In the genomic region with DNA sequence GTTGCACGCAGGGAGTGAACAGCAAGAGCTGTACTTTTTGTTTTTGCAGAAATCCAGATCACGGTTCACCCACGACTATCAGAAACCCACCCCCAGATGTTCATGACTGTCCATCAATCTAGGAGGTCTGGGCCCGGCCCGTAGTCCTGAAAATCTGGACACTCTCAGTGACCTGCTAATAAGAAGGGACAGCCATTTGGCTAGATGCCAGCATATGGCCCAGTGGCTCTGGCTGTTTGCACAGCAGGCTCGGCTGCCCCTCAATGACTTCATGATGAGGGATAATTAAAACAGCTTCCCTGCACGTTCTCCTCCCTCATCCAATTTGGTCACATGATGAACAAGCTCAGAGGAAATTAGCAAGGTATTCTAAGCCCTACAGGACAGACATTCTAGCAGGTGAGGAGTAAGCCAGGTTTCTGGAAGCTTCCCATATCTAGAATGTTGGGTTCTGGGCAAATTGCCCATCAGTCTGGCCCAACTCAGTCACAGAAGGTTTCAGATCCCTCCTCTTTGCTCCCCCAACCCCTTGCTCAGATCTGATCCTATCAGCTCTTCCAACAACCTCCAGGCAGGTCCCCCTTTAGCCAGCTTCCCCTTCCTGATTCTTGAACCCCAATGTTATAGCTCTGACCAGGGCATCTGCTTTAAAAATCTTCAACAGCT, we compare ENCODE assay signal across 16 cellular contexts.
DNase-seq lines count a peak whose midpoint lies in the region; ATAC-seq and TF ChIP-seq lines count a peak whose summit lies in the region.
"Had no signal": no experiment of that assay in that cellular context is flagged by ENCODE, and none has a peak within 500 bp of the region (broad histone marks: within the 10 kb centered on the region; RNA-seq: fewer than 3 reads in every experiment).

No MANE protein-coding gene starts in this region.

- no peak overlapping the region for H3K27ac ChIP-seq in CD4-positive, alpha-beta T cell (ENCODE audit: low read depth, low read length)
- H3K27ac ChIP-seq: neural progenitor cell had no signal

- POLR2A ChIA-PET in CD4-positive, alpha-beta T cell (lab: Charles Lee): no interaction called here

- H3K9me3 Mint-ChIP-seq in CD4-positive, alpha-beta T cell: no peaks in the 10 kb centered on the region
- H3K9me3 Mint-ChIP-seq: mesothelial cell of epicardium had no signal

- ATAC-seq in HG02623 (IDR thresholded peaks at IDR 0.05; ENCODE audit: unreplicated experiment) (no peak), GM21576 (IDR thresholded peaks at IDR 0.05; ENCODE audit: unreplicated experiment) (no peak), GM18867 (IDR thresholded peaks at IDR 0.05; ENCODE audit: unreplicated experiment) (no peak)
- no peak for ATAC-seq in CD4-positive, alpha-beta T cell (ENCODE audit: poor library complexity)
- ATAC-seq: activated CD8-positive, alpha-beta memory T cell treated with anti-CD3 and anti-CD28 coated beads, Interleukin-2, amount 10 ng/mL, durations not matched to agents 7 days and 5 days; T-helper 17 cell had no signal

- no peak overlapping the region for H3K27ac Mint-ChIP-seq in CD4-positive, alpha-beta T cell
- H3K27ac Mint-ChIP-seq: activated CD8-positive, alpha-beta memory T cell treated with anti-CD3 and anti-CD28 coated beads, Interleukin-2, amount 10 ng/mL, durations not matched to agents 7 days and 5 days; mesothelial cell of epicardium; stimulated activated naive CD8-positive, alpha-beta T cell treated with anti-CD3 and anti-CD28 coated beads, Interleukin-15, Interleukin-2, amounts not matched to agents 100 ng/mL and 50 ng/mL, for 24 hours; T-helper 17 cell; type B pancreatic cell had no signal

- no peak overlapping the region for H3K4me3 Mint-ChIP-seq in CD4-positive, alpha-beta T cell
- H3K4me3 Mint-ChIP-seq: activated CD8-positive, alpha-beta memory T cell treated with anti-CD3 and anti-CD28 coated beads, Interleukin-2, amount 10 ng/mL, durations not matched to agents 7 days and 5 days; central memory CD8-positive, alpha-beta T cell; mesothelial cell of epicardium; stimulated activated naive CD8-positive, alpha-beta T cell treated with anti-CD3 and anti-CD28 coated beads, Interleukin-15, Interleukin-2, amounts not matched to agents 100 ng/mL and 50 ng/mL, for 24 hours; T-helper 17 cell; type B pancreatic cell had no signal

- no peaks in the 10 kb centered on the region for H3K4me1 Mint-ChIP-seq in CD4-positive, alpha-beta T cell (ENCODE audit: low read depth)
- H3K4me1 Mint-ChIP-seq: activated CD8-positive, alpha-beta memory T cell treated with anti-CD3 and anti-CD28 coated beads, Interleukin-2, amount 10 ng/mL, durations not matched to agents 7 days and 5 days; central memory CD8-positive, alpha-beta T cell; mesothelial cell of epicardium; T-helper 17 cell had no signal

- H3K27me3 ChIP-seq in CD4-positive, alpha-beta T cell (ENCODE audit: control insufficient read depth, insufficient read depth, low read length): no peaks in the 10 kb centered on the region
- H3K27me3 ChIP-seq: neural progenitor cell had no signal

- H3K9me3 ChIP-seq in CD4-positive, alpha-beta T cell (ENCODE audit: control insufficient read depth, low read length): no peaks in the 10 kb centered on the region

- DNase-seq in NCI-H1417 (lab: John Stamatoyannopoulos, UW) (peak; percentile 84 to 98 (median 92)), NCI-H2196 (lab: John Stamatoyannopoulos, UW; ENCODE audit: unreplicated experiment) (peak; percentile 79), SHP77 (lab: John Stamatoyannopoulos, UW) (peak; percentile 49 to 51), renal cortical epithelial cell (ENCODE audit: low read depth) (peak; percentile 9)
- DNase-seq in CD4-positive, alpha-beta T cell: no peak
- DNase-seq: activated CD8-positive, alpha-beta memory T cell treated with anti-CD3 and anti-CD28 coated beads, Interleukin-2, amount 10 ng/mL, durations not matched to agents 7 days and 5 days; activated effector memory CD4-positive, alpha-beta T cell treated with anti-CD3 and anti-CD28 coated beads, Interleukin-2, amount 50 U/mL, for 16 hours; T-helper 17 cell had no signal

- intact Hi-C loops in CD4-positive, alpha-beta T cell (cut with DNase I, micrococcal nuclease): no loop called here

- no peaks in the 10 kb centered on the region for H3K36me3 Mint-ChIP-seq in CD4-positive, alpha-beta T cell (ENCODE audit: low read depth)
- H3K36me3 Mint-ChIP-seq: activated CD8-positive, alpha-beta memory T cell treated with anti-CD3 and anti-CD28 coated beads, Interleukin-2, amount 10 ng/mL, durations not matched to agents 7 days and 5 days; mesothelial cell of epicardium had no signal

- CTCF ChIA-PET in CD4-positive, alpha-beta T cell (lab: Charles Lee): no interaction called here

- TF ChIP-seq CTCF in CD4-positive, alpha-beta T cell (IDR thresholded peaks at IDR 0.05): no peak

- no peaks in the 10 kb centered on the region for H3K27me3 Mint-ChIP-seq in CD4-positive, alpha-beta T cell
- H3K27me3 Mint-ChIP-seq: activated CD8-positive, alpha-beta memory T cell treated with anti-CD3 and anti-CD28 coated beads, Interleukin-2, amount 10 ng/mL, durations not matched to agents 7 days and 5 days; central memory CD8-positive, alpha-beta T cell; stimulated activated naive CD8-positive, alpha-beta T cell treated with anti-CD3 and anti-CD28 coated beads, Interleukin-15, Interleukin-2, amounts not matched to agents 100 ng/mL and 50 ng/mL, for 24 hours; T-helper 17 cell had no signal

Comparison
In these comparisons a context has a peak if more than half of its experiments do, and no peak if none do; other contexts are left out.
1. DNase-seq: peak in NCI-H1417 (3 of 3), NCI-H2196 (single experiment), SHP77 (2 of 2) and renal cortical epithelial cell (single experiment); none in CD4-positive, alpha-beta T cell (0 of 10).